15 cellular contexts compared by ENCODE assay signal in the genomic region with DNA sequence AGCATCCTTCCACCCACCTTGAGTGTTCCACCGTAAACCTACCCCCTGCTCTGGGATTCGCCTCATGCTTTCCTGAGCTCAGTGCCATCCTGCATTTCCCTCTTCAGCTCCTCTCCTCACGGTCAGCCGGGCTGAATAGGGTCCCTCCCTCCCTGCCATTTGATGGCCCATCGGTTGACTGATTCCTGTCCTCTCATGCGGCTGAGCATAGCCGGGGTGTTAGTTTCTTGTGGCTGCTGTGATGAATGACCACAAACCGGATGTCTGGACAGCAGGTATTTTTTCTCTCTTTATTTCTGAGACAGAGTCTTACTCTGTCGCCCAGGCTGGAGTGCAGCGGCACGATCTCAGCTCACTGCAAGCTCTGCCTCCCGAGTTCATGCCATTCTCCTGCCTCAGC.
"Had no signal": no experiment of that assay in that cellular context is flagged by ENCODE, and none has a peak within 500 bp of the region (broad histone marks: within the 10 kb centered on the region; RNA-seq: fewer than 3 reads in every experiment).

No MANE protein-coding gene starts in this region.

- H3K9me3 ChIP-seq: neutrophil, tibial nerve had no signal

- H3K4me2 ChIP-seq: smooth muscle cell had no signal

- H3K36me3 ChIP-seq: neutrophil had no signal

- ATAC-seq: activated T-helper 17 cell treated with anti-CD3 and anti-CD28 coated beads, Interleukin-2, amount 50 U/mL, for 72 hours; naive thymus-derived CD4-positive, alpha-beta T cell; right cardiac atrium; stimulated activated effector memory CD8-positive, alpha-beta T cell treated with anti-CD3 and anti-CD28 coated beads, Interleukin-12 subunit alpha, Interleukin-12 subunit beta, amount 100 ng/mL, for 72 hours had no signal

- H3K27me3 ChIP-seq: tibial nerve had no signal

- H3K4me1 ChIP-seq: tibial nerve had no signal

- DNase-seq: activated CD4-positive, alpha-beta T cell treated with anti-CD3 and anti-CD28 coated beads, Interleukin-2, amount 50 U/mL, for 1 hour; activated naive CD4-positive, alpha-beta T cell treated with anti-CD3 and anti-CD28 coated beads, Interleukin-2, amount 50 U/mL, for 16 hours; activated T-cell treated with anti-CD3 and anti-CD28 coated beads for 4 hours; cortex of kidney; effector CD8-positive, alpha-beta T cell; foreskin melanocyte; kidney; naive thymus-derived CD4-positive, alpha-beta T cell; right cardiac atrium had no signal

- H3K4me3 ChIP-seq: smooth muscle cell, tibial nerve had no signal

- H3K27ac ChIP-seq: neutrophil, tibial nerve had no signal

- FAIRE-seq: kidney, TTC549 had no signal
